1 cellular context compared by ENCODE assay signal in the genomic region with DNA sequence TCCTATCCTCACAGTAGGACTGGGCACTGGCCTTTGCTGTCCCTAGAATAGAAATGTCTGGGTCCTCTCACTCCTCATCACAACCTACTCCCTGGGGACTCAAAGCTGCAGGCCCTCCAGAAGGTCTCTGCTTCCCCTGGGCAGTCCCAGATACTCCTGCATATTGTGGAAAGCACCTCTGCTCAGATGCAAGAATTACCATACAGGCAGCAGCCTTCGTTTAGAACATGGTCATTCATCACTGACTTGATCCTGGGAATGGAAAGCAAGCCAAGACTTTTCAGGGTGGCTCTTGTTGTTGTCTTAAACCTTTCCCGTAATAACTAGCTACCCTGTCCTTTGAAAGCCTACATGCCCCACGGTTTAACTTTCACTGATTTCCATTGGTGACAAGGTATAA.
TF ChIP-seq lines count a peak whose summit lies in the region.

No MANE protein-coding gene starts in this region.

TF ChIP-seq in GM23338, 12 proteins besides CTCF, POLR2A, EP300 and RAD21:
- TF ChIP-seq, protein P1, sequence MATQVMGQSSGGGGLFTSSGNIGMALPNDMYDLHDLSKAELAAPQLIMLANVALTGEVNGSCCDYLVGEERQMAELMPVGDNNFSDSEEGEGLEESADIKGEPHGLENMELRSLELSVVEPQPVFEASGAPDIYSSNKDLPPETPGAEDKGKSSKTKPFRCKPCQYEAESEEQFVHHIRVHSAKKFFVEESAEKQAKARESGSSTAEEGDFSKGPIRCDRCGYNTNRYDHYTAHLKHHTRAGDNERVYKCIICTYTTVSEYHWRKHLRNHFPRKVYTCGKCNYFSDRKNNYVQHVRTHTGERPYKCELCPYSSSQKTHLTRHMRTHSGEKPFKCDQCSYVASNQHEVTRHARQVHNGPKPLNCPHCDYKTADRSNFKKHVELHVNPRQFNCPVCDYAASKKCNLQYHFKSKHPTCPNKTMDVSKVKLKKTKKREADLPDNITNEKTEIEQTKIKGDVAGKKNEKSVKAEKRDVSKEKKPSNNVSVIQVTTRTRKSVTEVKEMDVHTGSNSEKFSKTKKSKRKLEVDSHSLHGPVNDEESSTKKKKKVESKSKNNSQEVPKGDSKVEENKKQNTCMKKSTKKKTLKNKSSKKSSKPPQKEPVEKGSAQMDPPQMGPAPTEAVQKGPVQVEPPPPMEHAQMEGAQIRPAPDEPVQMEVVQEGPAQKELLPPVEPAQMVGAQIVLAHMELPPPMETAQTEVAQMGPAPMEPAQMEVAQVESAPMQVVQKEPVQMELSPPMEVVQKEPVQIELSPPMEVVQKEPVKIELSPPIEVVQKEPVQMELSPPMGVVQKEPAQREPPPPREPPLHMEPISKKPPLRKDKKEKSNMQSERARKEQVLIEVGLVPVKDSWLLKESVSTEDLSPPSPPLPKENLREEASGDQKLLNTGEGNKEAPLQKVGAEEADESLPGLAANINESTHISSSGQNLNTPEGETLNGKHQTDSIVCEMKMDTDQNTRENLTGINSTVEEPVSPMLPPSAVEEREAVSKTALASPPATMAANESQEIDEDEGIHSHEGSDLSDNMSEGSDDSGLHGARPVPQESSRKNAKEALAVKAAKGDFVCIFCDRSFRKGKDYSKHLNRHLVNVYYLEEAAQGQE (IDR thresholded peaks at IDR 0.05; ENCODE audit: unreplicated experiment) = no peak
- no peak for TF ChIP-seq STAT1 (IDR thresholded peaks at IDR 0.05; ENCODE audit: unreplicated experiment)
- no peak for TF ChIP-seq ZNF114 (CRISPR knock-in tag; IDR thresholded peaks at IDR 0.05)
- TF ChIP-seq POLR2AphosphoS5 (IDR thresholded peaks at IDR 0.05; ENCODE audit: low read depth) = no peak
- no peak for TF ChIP-seq JUNB (IDR thresholded peaks at IDR 0.05; ENCODE audit: unreplicated experiment)
- TF ChIP-seq, protein P2, sequence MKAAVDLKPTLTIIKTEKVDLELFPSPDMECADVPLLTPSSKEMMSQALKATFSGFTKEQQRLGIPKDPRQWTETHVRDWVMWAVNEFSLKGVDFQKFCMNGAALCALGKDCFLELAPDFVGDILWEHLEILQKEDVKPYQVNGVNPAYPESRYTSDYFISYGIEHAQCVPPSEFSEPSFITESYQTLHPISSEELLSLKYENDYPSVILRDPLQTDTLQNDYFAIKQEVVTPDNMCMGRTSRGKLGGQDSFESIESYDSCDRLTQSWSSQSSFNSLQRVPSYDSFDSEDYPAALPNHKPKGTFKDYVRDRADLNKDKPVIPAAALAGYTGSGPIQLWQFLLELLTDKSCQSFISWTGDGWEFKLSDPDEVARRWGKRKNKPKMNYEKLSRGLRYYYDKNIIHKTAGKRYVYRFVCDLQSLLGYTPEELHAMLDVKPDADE (IDR thresholded peaks at IDR 0.05) = no peak
- no peak for TF ChIP-seq EZH2 (IDR thresholded peaks at IDR 0.05; ENCODE audit: low read depth, unreplicated experiment)
- no peak for TF ChIP-seq NANOG (IDR thresholded peaks at IDR 0.05; ENCODE audit: borderline replicate concordance)
- TF ChIP-seq CREB1 (CRISPR knock-in tag; IDR thresholded peaks at IDR 0.05; ENCODE audit: low read depth) = no peak
- TF ChIP-seq, protein P3, sequence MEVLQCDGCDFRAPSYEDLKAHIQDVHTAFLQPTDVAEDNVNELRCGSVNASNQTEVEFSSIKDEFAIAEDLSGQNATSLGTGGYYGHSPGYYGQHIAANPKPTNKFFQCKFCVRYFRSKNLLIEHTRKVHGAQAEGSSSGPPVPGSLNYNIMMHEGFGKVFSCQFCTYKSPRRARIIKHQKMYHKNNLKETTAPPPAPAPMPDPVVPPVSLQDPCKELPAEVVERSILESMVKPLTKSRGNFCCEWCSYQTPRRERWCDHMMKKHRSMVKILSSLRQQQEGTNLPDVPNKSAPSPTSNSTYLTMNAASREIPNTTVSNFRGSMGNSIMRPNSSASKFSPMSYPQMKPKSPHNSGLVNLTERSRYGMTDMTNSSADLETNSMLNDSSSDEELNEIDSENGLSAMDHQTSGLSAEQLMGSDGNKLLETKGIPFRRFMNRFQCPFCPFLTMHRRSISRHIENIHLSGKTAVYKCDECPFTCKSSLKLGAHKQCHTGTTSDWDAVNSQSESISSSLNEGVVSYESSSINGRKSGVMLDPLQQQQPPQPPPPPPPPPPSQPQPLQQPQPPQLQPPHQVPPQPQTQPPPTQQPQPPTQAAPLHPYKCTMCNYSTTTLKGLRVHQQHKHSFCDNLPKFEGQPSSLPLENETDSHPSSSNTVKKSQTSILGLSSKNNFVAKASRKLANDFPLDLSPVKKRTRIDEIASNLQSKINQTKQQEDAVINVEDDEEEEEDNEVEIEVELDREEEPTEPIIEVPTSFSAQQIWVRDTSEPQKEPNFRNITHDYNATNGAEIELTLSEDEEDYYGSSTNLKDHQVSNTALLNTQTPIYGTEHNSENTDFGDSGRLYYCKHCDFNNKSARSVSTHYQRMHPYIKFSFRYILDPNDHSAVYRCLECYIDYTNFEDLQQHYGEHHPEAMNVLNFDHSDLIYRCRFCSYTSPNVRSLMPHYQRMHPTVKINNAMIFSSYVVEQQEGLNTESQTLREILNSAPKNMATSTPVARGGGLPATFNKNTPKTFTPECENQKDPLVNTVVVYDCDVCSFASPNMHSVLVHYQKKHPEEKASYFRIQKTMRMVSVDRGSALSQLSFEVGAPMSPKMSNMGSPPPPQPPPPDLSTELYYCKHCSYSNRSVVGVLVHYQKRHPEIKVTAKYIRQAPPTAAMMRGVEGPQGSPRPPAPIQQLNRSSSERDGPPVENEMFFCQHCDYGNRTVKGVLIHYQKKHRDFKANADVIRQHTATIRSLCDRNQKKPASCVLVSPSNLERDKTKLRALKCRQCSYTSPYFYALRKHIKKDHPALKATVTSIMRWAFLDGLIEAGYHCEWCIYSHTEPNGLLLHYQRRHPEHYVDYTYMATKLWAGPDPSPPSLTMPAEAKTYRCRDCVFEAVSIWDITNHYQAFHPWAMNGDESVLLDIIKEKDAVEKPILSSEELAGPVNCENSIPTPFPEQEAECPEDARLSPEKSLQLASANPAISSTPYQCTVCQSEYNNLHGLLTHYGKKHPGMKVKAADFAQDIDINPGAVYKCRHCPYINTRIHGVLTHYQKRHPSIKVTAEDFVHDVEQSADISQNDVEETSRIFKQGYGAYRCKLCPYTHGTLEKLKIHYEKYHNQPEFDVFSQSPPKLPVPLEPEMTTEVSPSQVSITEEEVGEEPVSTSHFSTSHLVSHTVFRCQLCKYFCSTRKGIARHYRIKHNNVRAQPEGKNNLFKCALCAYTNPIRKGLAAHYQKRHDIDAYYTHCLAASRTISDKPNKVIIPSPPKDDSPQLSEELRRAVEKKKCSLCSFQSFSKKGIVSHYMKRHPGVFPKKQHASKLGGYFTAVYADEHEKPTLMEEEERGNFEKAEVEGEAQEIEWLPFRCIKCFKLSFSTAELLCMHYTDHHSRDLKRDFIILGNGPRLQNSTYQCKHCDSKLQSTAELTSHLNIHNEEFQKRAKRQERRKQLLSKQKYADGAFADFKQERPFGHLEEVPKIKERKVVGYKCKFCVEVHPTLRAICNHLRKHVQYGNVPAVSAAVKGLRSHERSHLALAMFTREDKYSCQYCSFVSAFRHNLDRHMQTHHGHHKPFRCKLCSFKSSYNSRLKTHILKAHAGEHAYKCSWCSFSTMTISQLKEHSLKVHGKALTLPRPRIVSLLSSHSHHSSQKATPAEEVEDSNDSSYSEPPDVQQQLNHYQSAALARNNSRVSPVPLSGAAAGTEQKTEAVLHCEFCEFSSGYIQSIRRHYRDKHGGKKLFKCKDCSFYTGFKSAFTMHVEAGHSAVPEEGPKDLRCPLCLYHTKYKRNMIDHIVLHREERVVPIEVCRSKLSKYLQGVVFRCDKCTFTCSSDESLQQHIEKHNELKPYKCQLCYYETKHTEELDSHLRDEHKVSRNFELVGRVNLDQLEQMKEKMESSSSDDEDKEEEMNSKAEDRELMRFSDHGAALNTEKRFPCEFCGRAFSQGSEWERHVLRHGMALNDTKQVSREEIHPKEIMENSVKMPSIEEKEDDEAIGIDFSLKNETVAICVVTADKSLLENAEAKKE (CRISPR knock-in tag; IDR thresholded peaks at IDR 0.05) = no peak
TF ChIP-seq in GM23338: peak in this region for 0.
